Comparison of ENCODE assay signal across 23 cellular contexts in genomic region chr22:45262195-45262930, GRCh38. TPM values are rescaled to one million over a fixed set of nuclear protein-coding genes. Genes with fewer than 3 reads are reported as not detected.
A peak's percentile ranks its signal among the peaks of the same experiment; 100 is the strongest.
DNase-seq lines count a peak whose midpoint lies in the region; ATAC-seq and TF ChIP-seq lines count a peak whose summit lies in the region.
"Had no signal": no experiment of that assay in that cellular context is flagged by ENCODE, and none has a peak within 500 bp of the region (broad histone marks: within the 10 kb centered on the region; RNA-seq: fewer than 3 reads in every experiment).

No MANE protein-coding gene starts in this region.

- H3K27me3 ChIP-seq in left lung (peaks cover 0 to 3% of the 10 kb centered on the region in 2 donors), aorta (ENCODE audit: control insufficient read depth in 1 of 2, insufficient read depth in 2 of 2, low read length in 1 of 2) (no peaks in the 10 kb centered on the region)
- H3K27me3 ChIP-seq: breast epithelium, hepatocyte, thyroid gland had no signal

- WGBS in aorta, 2 donors: 75 to 90% methylated on average over 12 to 13 of the region's 13 CpGs

- peaks cover 6 to 17% of the 10 kb centered on the region in 2 donors for H3K4me1 ChIP-seq in left lung
- H3K4me1 ChIP-seq in aorta (ENCODE audit: control insufficient read depth in 1 of 2, insufficient read depth in 2 of 2, low read length in 2 of 2): no peaks in the 10 kb centered on the region
- H3K4me1 ChIP-seq: breast epithelium had no signal

- intact Hi-C loops in Right ventricle myocardium superior (cut with DNase I): no loop called here
- intact Hi-C loops in cardiac septum (cut with DNase I): loop anchor here (2.0 to 10.0 kb wide), 2 partner anchors 160 to 288 kb away; no protein-coding TSS in a partner anchor
- intact Hi-C loops in left lung (cut with DNase I): no loop called here
- intact Hi-C loops in aorta (cut with DNase I): loop anchor here in 1 of 2 donors (5.0 kb wide), 1 partner anchor 95 kb away; no protein-coding TSS in a partner anchor

- DNase-seq in Right ventricle myocardium superior (no peak), cardiac septum (ENCODE audit: low spot score) (no peak), NB4 (ENCODE audit: low read depth) (peak; percentile 53), left lung (no peak), aorta (peak; percentile 55 to 76), GM10266 (ENCODE audit: extremely low spot score) (no peak), NCI-H446 (lab: John Stamatoyannopoulos, UW) (no peak)
- DNase-seq: activated CD4-positive, alpha-beta T cell treated with anti-CD3 and anti-CD28 coated beads, Interleukin-2, amount 10 ng/mL, durations not matched to agents 7 days and 5 days; mammary epithelial cell; naive thymus-derived CD8-positive, alpha-beta T cell; NCI-H226; NK-92 treated with Interleukin-12 subunit alpha and Interleukin-12 subunit beta, amount 100 ng/mL, for 24 hours; stimulated activated naive CD4-positive, alpha-beta T cell; SW 1271; thyroid gland had no signal

- H3K27ac ChIP-seq in left lung (no peak overlapping the region), aorta (ENCODE audit: low read depth in 1 of 2, low read length in 2 of 2) (no peak overlapping the region)
- H3K27ac ChIP-seq: C4-2B, hepatocyte had no signal

- ATAC-seq in Right ventricle myocardium superior (ENCODE audit: poor library complexity): peak; percentile 20
- peak; percentile 19 for ATAC-seq in left lung
- ATAC-seq in aorta (ENCODE audit: low FRiP score): no peak
- ATAC-seq in HG03520 (IDR thresholded peaks at IDR 0.05; ENCODE audit: unreplicated experiment): no peak
- ATAC-seq: GM23338 had no signal

- H3K4me3 ChIP-seq in NB4 (ENCODE audit: low read depth, low read length): no peak overlapping the region
- H3K4me3 ChIP-seq in left lung: no peak overlapping the region
- no peak overlapping the region for H3K4me3 ChIP-seq in aorta (ENCODE audit: low read length in 2 of 2)
- H3K4me3 ChIP-seq: breast epithelium, GM23338, hepatocyte, thyroid gland had no signal

- no peaks in the 10 kb centered on the region for H3K36me3 ChIP-seq in left lung
- H3K36me3 ChIP-seq in aorta (ENCODE audit: control insufficient read depth in 1 of 2, insufficient read depth in 2 of 2, low read length in 1 of 2): no peaks in the 10 kb centered on the region
- H3K36me3 ChIP-seq: breast epithelium, thyroid gland had no signal

- TF ChIP-seq POLR2A in NB4 (IDR thresholded peaks at IDR 0.05; ENCODE audit: extremely low read depth, insufficient read length): no peak

- no peak for TF ChIP-seq CTCF in NB4 (IDR thresholded peaks at IDR 0.05; ENCODE audit: low read depth, low read length)
- no peak for TF ChIP-seq CTCF in left lung (IDR thresholded peaks at IDR 0.05)
- TF ChIP-seq CTCF in GM10266 (IDR thresholded peaks at IDR 0.05; ENCODE audit: control insufficient read depth, insufficient read depth, low read depth, missing control alignments): no peak

- H3K9me3 ChIP-seq in left lung (no peaks in the 10 kb centered on the region), aorta (ENCODE audit: control insufficient read depth, low read length) (no peaks in the 10 kb centered on the region)
- H3K9me3 ChIP-seq: breast epithelium, thyroid gland had no signal

RNA-seq across cellular contexts. Expression of gene KIAA0930, which starts 21.7 kb away (rescaled TPM):
- 18.6 TPM for total RNA-seq in Right ventricle myocardium superior
- total RNA-seq in cardiac septum: 21.6 TPM
- total RNA-seq in left lung: 10 to 100 TPM; 58.9 to 78.8 TPM
- 100 to 1,000 TPM in 1 of 2 donors, 10 to 100 TPM in 1; 46.9 to 101 TPM for total RNA-seq in aorta
- 10 to 100 TPM; 36.6 to 83.7 TPM for polyA plus RNA-seq in aorta

RNA-seq across cellular contexts. Expression of gene UPK3A, which starts 22.4 kb away (rescaled TPM):
- total RNA-seq in Right ventricle myocardium superior: 0.65 TPM
- total RNA-seq in cardiac septum: 0.40 TPM
- total RNA-seq in left lung: not detected
- total RNA-seq in aorta: not detected
- not detected for polyA plus RNA-seq in aorta
- total RNA-seq: A172; activated CD4-positive, alpha-beta T cell treated with anti-CD3 and anti-CD28 coated beads, Interleukin-2, amount 10 ng/mL, durations not matched to agents 7 days and 5 days; breast epithelium; endothelial cell of umbilical vein; GM23338; mammary epithelial cell; naive thymus-derived CD8-positive, alpha-beta T cell had no signal
- polyA plus RNA-seq: adipose tissue; endothelial cell of umbilical vein; mammary epithelial cell; naive thymus-derived CD8-positive, alpha-beta T cell had no signal

RNA-seq across cellular contexts. Expression of gene FAM118A, which starts 47.4 kb away (rescaled TPM):
- 21.1 TPM for total RNA-seq in Right ventricle myocardium superior
- total RNA-seq in cardiac septum: 15.6 TPM
- 10 to 100 TPM; 23.9 to 31.8 TPM for total RNA-seq in left lung
- total RNA-seq in aorta: 10 to 100 TPM; 59.2 to 66.7 TPM
- 100 to 1,000 TPM in 1 of 2 donors, 1 to 10 TPM in 1; 8.6 to 320 TPM for polyA plus RNA-seq in aorta

Comparison
In these comparisons a context has a peak if more than half of its experiments do, and no peak if none do; other contexts are left out.
1. ATAC-seq: peak in Right ventricle myocardium superior (single experiment) and left lung (single experiment); none in aorta (single experiment) and HG03520 (single experiment).
2. DNase-seq: peak in NB4 (single experiment) and aorta (2 of 2); none in Right ventricle myocardium superior (single experiment), cardiac septum (single experiment), left lung (0 of 2), GM10266 (single experiment) and NCI-H446 (0 of 2).